Comparison of ENCODE assay signal across 25 cellular contexts in the genomic region with DNA sequence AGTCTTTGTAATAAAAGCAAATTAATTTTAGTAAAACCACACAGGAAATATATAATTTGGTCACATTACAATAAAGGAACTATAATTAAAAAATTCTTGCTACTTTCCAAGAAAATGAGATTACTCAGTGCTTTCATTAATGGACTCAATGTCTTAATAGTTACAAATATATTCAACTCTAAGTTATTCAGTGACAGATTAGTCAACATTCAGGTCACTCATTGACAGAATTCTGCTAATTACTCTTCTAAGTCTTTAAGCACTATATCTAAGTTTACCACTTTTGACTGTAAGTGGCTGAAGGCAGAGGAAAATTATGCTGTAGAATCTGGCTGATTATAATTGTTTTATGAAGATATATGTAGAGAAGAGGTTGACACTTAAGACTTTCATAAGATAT.
"Had no signal": no experiment of that assay in that cellular context is flagged by ENCODE, and none has a peak within 500 bp of the region (broad histone marks: within the 10 kb centered on the region; RNA-seq: fewer than 3 reads in every experiment).

No MANE protein-coding gene starts in this region.

- H3K4me3 ChIP-seq: adrenal gland, body of pancreas had no signal

- ATAC-seq: activated CD4-positive, alpha-beta T cell treated with anti-CD3 and anti-CD28 coated beads for 36 hours; activated CD8-positive, alpha-beta memory T cell treated with anti-CD3 and anti-CD28 coated beads, Interleukin-2, amount 10 ng/mL, durations not matched to agents 7 days and 5 days; activated CD8-positive, alpha-beta T cell treated with anti-CD3 and anti-CD28 coated beads, Interleukin-2, amount 10 ng/mL, durations not matched to agents 7 days and 5 days; activated naive CD8-positive, alpha-beta T cell treated with anti-CD3 and anti-CD28 coated beads, Interleukin-2, amount 50 U/mL, for 24 hours; body of pancreas; esophagus mucosa had no signal

- H3K27me3 ChIP-seq: adrenal gland, body of pancreas had no signal

- H3K36me3 ChIP-seq: adrenal gland had no signal

- DNase-seq: activated CD4-positive, alpha-beta memory T cell treated with anti-CD3 and anti-CD28 coated beads for 36 hours; activated CD4-positive, alpha-beta T cell treated with anti-CD3 and anti-CD28 coated beads for 36 hours; activated CD4-positive, alpha-beta T cell treated with anti-CD3 and anti-CD28 coated beads, Interleukin-2, amount 10 ng/mL, durations not matched to agents 24 days and 14 days; activated CD4-positive, CD25-positive, alpha-beta regulatory T cell; activated CD4-positive, CD25-positive, alpha-beta regulatory T cell treated with anti-CD3 and anti-CD28 coated beads, Interleukin-2, amount 50 U/mL, for 72 hours; activated CD8-positive, alpha-beta memory T cell treated with anti-CD3 and anti-CD28 coated beads, Interleukin-2, amount 10 ng/mL, durations not matched to agents 7 days and 5 days; activated CD8-positive, alpha-beta memory T cell treated with anti-CD3 and anti-CD28 coated beads, Interleukin-2, amount 50 U/mL, for 4 hours; activated CD8-positive, alpha-beta T cell treated with anti-CD3 and anti-CD28 coated beads, Interleukin-2, amount 10 ng/mL, durations not matched to agents 7 days and 5 days; activated effector memory CD4-positive, alpha-beta T cell treated with anti-CD3 and anti-CD28 coated beads, Interleukin-2, amount 50 U/mL, for 16 hours; activated naive CD4-positive, alpha-beta T cell treated with anti-CD3 and anti-CD28 coated beads for 36 hours; activated naive CD8-positive, alpha-beta T cell treated with anti-CD3 and anti-CD28 coated beads for 36 hours; activated naive CD8-positive, alpha-beta T cell treated with anti-CD3 and anti-CD28 coated beads, Interleukin-2, amount 50 U/mL, for 24 hours; activated T-cell treated with anti-CD3 and anti-CD28 coated beads, Interleukin-2, amount 50 U/mL, for 1 hour; activated T-cell treated with anti-CD3 and anti-CD28 coated beads, Interleukin-2, amount 50 U/mL, for 48 hours; adrenal gland; amygdala; aorta; body of pancreas; caudate nucleus; cortex of kidney; effector CD8-positive, alpha-beta T cell; foreskin fibroblast; head of caudate nucleus; T-helper 2 cell had no signal
